Comparison of ENCODE assay signal across 3 cellular contexts in the genomic region with DNA sequence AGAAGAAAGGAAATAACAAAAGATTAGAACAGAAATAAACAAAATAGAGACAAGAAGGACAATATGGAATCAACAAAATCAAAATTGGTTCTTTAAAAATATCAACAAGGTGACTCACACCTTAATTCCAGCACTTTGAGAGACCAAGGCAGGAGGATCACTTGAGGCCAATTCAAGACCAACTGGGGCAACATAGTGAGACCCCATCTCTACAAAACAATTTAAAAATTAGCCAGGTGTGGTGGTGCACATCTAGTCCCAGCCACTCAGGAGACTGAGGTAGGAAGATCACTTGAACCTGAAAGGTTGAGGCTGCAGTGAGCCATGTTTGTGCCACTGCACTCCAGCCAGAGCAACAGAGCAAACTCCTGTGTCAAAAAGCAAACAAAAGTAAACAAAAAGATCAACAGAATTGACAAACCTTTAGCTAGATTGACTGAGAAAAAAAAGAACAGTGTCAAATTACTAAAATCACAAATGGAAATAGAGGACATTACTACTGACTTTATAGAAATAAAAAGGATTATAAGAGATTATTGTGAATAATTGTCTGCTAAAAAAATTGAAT.
TF ChIP-seq lines count a peak whose summit lies in the region.

No MANE protein-coding gene starts in this region.

TF ChIP-seq in GM12891, 5 proteins besides CTCF, POLR2A, EP300 and RAD21:
- TF ChIP-seq TAF1 (IDR thresholded peaks at IDR 0.05; ENCODE audit: low read depth, low read length), result no peak
- no peak for TF ChIP-seq POU2F2 (IDR thresholded peaks at IDR 0.05; ENCODE audit: low read depth, low read length)
- TF ChIP-seq POLR2AphosphoS5 (IDR thresholded peaks at IDR 0.05; ENCODE audit: low read depth, low read length), result no peak
- no peak for TF ChIP-seq PAX5 (IDR thresholded peaks at IDR 0.05; ENCODE audit: insufficient read depth, low read length, severe bottlenecking)
- no peak for TF ChIP-seq SPI1 (IDR thresholded peaks at IDR 0.05; ENCODE audit: low read depth, low read length)

TF ChIP-seq in WTC11, 78 proteins besides CTCF, POLR2A, EP300 and RAD21:
- TF ChIP-seq NR2C2 (CRISPR knock-in tag; IDR thresholded peaks at IDR 0.05) (no peak), ELF4 (CRISPR knock-in tag; IDR thresholded peaks at IDR 0.05; ENCODE audit: low read depth) (no peak), ZNF263 (CRISPR knock-in tag; IDR thresholded peaks at IDR 0.05; ENCODE audit: low read depth) (no peak), TEAD1 (CRISPR knock-in tag; IDR thresholded peaks at IDR 0.05) (no peak), TEAD4 (CRISPR knock-in tag; IDR thresholded peaks at IDR 0.05) (no peak), ATF1 (CRISPR knock-in tag; IDR thresholded peaks at IDR 0.05) (no peak), ZNF121 (CRISPR knock-in tag; IDR thresholded peaks at IDR 0.05) (peak; percentile 70)
- TF ChIP-seq, protein P1, sequence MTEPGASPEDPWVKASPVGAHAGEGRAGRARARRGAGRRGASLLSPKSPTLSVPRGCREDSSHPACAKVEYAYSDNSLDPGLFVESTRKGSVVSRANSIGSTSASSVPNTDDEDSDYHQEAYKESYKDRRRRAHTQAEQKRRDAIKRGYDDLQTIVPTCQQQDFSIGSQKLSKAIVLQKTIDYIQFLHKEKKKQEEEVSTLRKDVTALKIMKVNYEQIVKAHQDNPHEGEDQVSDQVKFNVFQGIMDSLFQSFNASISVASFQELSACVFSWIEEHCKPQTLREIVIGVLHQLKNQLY (CRISPR knock-in tag; IDR thresholded peaks at IDR 0.05), result no peak
- TF ChIP-seq, protein P2, sequence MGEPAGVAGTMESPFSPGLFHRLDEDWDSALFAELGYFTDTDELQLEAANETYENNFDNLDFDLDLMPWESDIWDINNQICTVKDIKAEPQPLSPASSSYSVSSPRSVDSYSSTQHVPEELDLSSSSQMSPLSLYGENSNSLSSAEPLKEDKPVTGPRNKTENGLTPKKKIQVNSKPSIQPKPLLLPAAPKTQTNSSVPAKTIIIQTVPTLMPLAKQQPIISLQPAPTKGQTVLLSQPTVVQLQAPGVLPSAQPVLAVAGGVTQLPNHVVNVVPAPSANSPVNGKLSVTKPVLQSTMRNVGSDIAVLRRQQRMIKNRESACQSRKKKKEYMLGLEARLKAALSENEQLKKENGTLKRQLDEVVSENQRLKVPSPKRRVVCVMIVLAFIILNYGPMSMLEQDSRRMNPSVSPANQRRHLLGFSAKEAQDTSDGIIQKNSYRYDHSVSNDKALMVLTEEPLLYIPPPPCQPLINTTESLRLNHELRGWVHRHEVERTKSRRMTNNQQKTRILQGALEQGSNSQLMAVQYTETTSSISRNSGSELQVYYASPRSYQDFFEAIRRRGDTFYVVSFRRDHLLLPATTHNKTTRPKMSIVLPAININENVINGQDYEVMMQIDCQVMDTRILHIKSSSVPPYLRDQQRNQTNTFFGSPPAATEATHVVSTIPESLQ (CRISPR knock-in tag; IDR thresholded peaks at IDR 0.05), result no peak

TF ChIP-seq in HepG2, 621 proteins besides CTCF, POLR2A, EP300 and RAD21:
- TF ChIP-seq SIX1 (CRISPR knock-in tag; IDR thresholded peaks at IDR 0.05; ENCODE audit: borderline replicate concordance) (peak; percentile 27; the same call in 1 of the 2 replicates), TBX2 (CRISPR knock-in tag; IDR thresholded peaks at IDR 0.05; ENCODE audit: borderline replicate concordance) (no peak), ZNF121 (CRISPR knock-in tag; IDR thresholded peaks at IDR 0.05) (peak; percentile 84), GATAD2A (CRISPR knock-in tag; IDR thresholded peaks at IDR 0.05) (peak; percentile 23; the same call in 1 of the 2 replicates), FOXP1 (IDR thresholded peaks at IDR 0.05) (peak; percentile 76), FOXP1 (CRISPR knock-in tag; IDR thresholded peaks at IDR 0.05) (peak; percentile 83), SIX4 (CRISPR knock-in tag; IDR thresholded peaks at IDR 0.05) (peak; percentile 69; the same call in 1 of the 2 replicates)
- TF ChIP-seq, protein P3, sequence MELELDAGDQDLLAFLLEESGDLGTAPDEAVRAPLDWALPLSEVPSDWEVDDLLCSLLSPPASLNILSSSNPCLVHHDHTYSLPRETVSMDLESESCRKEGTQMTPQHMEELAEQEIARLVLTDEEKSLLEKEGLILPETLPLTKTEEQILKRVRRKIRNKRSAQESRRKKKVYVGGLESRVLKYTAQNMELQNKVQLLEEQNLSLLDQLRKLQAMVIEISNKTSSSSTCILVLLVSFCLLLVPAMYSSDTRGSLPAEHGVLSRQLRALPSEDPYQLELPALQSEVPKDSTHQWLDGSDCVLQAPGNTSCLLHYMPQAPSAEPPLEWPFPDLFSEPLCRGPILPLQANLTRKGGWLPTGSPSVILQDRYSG (CRISPR knock-in tag; IDR thresholded peaks at IDR 0.05), result no peak
